Comparison of ENCODE assay signal across 28 cellular contexts in genomic region chr18:11064106-11064505, GRCh38.
"Had no signal": no experiment of that assay in that cellular context is flagged by ENCODE, and none has a peak within 500 bp of the region (broad histone marks: within the 10 kb centered on the region; RNA-seq: fewer than 3 reads in every experiment).

No MANE protein-coding gene starts in this region.

- H3K4me2 ChIP-seq: neural progenitor cell, smooth muscle cell had no signal

- H3K4me1 ChIP-seq: colonic mucosa, gastrocnemius medialis, neural progenitor cell, parathyroid adenoma, right lobe of liver, suprapubic skin, transverse colon, upper lobe of right lung, uterus had no signal

- DNase-seq: colonic mucosa; effector memory CD4-positive, alpha-beta T cell; gastrocnemius medialis; head of caudate nucleus; kidney; mucosa of descending colon; naive thymus-derived CD4-positive, alpha-beta T cell; right lobe of liver; stimulated activated CD4-positive, alpha-beta T cell treated with anti-CD3 and anti-CD28 coated beads, Interleukin-12 subunit alpha, Interleukin-12 subunit beta, amount 100 ng/mL, for 4 hours; stimulated activated CD4-positive, alpha-beta T cell treated with anti-CD3 and anti-CD28 coated beads, Interleukin-1b, Interleukin-23, amount 100 ng/mL, for 48 hours; stimulated activated CD4-positive, alpha-beta T cell treated with anti-CD3 and anti-CD28 coated beads, Interleukin-4, amount 100 ng/mL, for 1 hour; stimulated activated CD8-positive, alpha-beta memory T cell treated with anti-CD3 and anti-CD28 coated beads, Interleukin-4, amount 100 ng/mL, for 48 hours; stimulated activated naive CD4-positive, alpha-beta T cell; stimulated activated naive CD8-positive, alpha-beta T cell treated with anti-CD3 and anti-CD28 coated beads, Interleukin-15, amount 100 ng/mL, for 72 hours; transverse colon; upper lobe of right lung; uterus had no signal

- H3K36me3 ChIP-seq: colonic mucosa, gastrocnemius medialis, neural progenitor cell, right lobe of liver, suprapubic skin, transverse colon, upper lobe of right lung, uterus had no signal

- H3K27ac Mint-ChIP-seq: dendritic cell treated with granulocyte-macrophage colony-stimulating factor and Interleukin-4, amounts not matched to agents 40 ng/mL and 50 ng/mL, for 4 days; memory B cell; mesothelial cell of epicardium; naive thymus-derived CD4-positive, alpha-beta T cell; nephron; neural progenitor cell; progenitor cell of endocrine pancreas; stimulated activated naive CD8-positive, alpha-beta T cell treated with anti-CD3 and anti-CD28 coated beads, Interleukin-15, amount 100 ng/mL, for 72 hours had no signal

- H3K36me3 Mint-ChIP-seq: memory B cell had no signal

- H3K27me3 ChIP-seq: colonic mucosa, gastrocnemius medialis, neural progenitor cell, right lobe of liver, suprapubic skin, transverse colon, upper lobe of right lung, uterus had no signal

- H3K9me3 ChIP-seq: colonic mucosa, gastrocnemius medialis, right lobe of liver, suprapubic skin, transverse colon, upper lobe of right lung, uterus had no signal

- H3K4me3 ChIP-seq: colonic mucosa, gastrocnemius medialis, lung, mucosa of descending colon, neural progenitor cell, right lobe of liver, smooth muscle cell, suprapubic skin, transverse colon, upper lobe of right lung, uterus had no signal

- H3K9ac ChIP-seq: neural progenitor cell, parathyroid adenoma had no signal

- H2AFZ ChIP-seq: neural progenitor cell, parathyroid adenoma had no signal

- H3K27ac ChIP-seq: colonic mucosa, gastrocnemius medialis, neural progenitor cell, parathyroid adenoma, right lobe of liver, suprapubic skin, transverse colon, upper lobe of right lung, uterus had no signal

- ATAC-seq: gastrocnemius medialis; left lobe of liver; mucosa of descending colon; naive thymus-derived CD4-positive, alpha-beta T cell; right lobe of liver; stimulated activated naive CD8-positive, alpha-beta T cell treated with anti-CD3 and anti-CD28 coated beads, Interleukin-15, amount 100 ng/mL, for 72 hours; upper lobe of right lung had no signal
